ENCODE assay signal across 8 cellular contexts in the genomic region with DNA sequence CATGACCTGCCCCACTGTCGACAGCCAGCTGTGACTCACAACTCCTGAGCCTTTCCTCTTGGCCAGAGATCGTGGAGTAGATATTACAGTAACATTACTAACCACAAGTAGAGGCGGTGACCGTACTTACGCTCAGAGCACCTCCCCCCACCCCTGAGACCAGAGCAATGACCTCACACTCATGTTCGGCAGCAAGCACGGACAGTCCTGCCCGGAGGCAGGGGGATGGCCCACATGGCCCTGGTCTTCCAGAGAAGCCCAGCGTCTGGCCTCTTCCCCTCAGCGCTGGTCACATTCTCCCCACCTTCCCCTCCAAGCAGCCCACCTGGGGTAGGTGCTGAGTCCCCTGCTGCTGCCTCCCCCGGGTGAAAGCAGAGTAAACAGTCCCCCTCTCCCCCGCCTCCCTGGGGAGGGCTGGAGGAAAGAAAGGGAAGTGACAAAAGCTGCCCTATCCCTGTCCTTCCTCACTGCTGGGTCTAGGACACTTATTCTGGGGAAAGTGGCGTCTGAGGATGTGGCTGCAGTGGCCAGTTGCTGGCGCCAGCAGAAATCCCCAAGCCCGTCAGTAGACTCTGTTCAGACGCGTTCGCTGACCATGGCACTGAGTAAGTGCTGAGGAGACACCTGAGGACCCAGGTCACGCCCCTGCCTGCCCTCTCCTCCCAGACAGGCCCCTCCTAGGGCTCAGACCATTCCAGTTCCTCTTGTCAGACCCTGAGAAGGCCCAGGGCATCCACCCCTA.
DNase-seq lines count a peak whose midpoint lies in the region; ATAC-seq and FAIRE-seq lines count a peak whose summit lies in the region.

No MANE protein-coding gene starts in this region.

- peak overlapping the region; percentile 74 to 80 for H3K27ac ChIP-seq in mucosa of rectum (ENCODE audit: low read depth in 2 of 2, low read length in 2 of 2)

- H3K4me1 ChIP-seq in mucosa of rectum (ENCODE audit: control insufficient read depth in 2 of 2, insufficient read depth in 2 of 2, low read length in 2 of 2), result peaks cover 2 to 6% of the 10 kb centered on the region in 2 donors

- ATAC-seq in GM19351 (IDR thresholded peaks at IDR 0.05; ENCODE audit: unreplicated experiment), result peak; percentile 81
- no peak for ATAC-seq in GM21576 (IDR thresholded peaks at IDR 0.05; ENCODE audit: unreplicated experiment)

- no peaks in the 10 kb centered on the region for H3K27me3 ChIP-seq in mucosa of rectum (ENCODE audit: control insufficient read depth in 2 of 2, insufficient read depth in 2 of 2, low read length in 2 of 2)

- FAIRE-seq in HTR-8/SVneo (lab: Jason Lieb, UNC), result peak; percentile 96

- no peaks in the 10 kb centered on the region for H3K36me3 ChIP-seq in mucosa of rectum (ENCODE audit: control insufficient read depth in 2 of 2, insufficient read depth in 2 of 2, low read length in 2 of 2)

- H3K4me3 ChIP-seq in mucosa of rectum (ENCODE audit: low read length in 2 of 2), result peak overlapping the region in 1 of 2 donors; percentile 20

- peak; percentile 97 for DNase-seq in ACHN
- DNase-seq in HTR-8/SVneo (ENCODE audit: insufficient read length, low spot score), result peak; percentile 95
- peak; percentile 98 for DNase-seq in dermis blood vessel endothelial cell
- no peak for DNase-seq in NOMO-1 treated with DMSO at 0.1 percent for 48 hours (lab: John Stamatoyannopoulos, UW; ENCODE audit: unreplicated experiment)
- no peak for DNase-seq in activated CD8-positive, alpha-beta memory T cell treated with anti-CD3 and anti-CD28 coated beads for 24 hours

- peak overlapping the region in 1 of 2 donors; percentile 30 for H3K9ac ChIP-seq in mucosa of rectum (ENCODE audit: low read depth in 1 of 2, low read length in 2 of 2)

- in situ Hi-C loops in ACHN (cut with HindIII; ENCODE audit: low pct_ligation_motif_present, low pct_unique_long_range_greater_than_20kb, low sequenced_read_pairs), result no loop called here

- peaks cover 0 to 5% of the 10 kb centered on the region in 2 donors for H3K9me3 ChIP-seq in mucosa of rectum (ENCODE audit: control insufficient read depth in 2 of 2, low read length in 2 of 2)

Comparison
In these comparisons a context has a peak if more than half of its experiments do, and no peak if none do; other contexts are left out.
1. DNase-seq: peak in ACHN (single experiment), HTR-8/SVneo (single experiment) and dermis blood vessel endothelial cell (single experiment); none in NOMO-1 treated with DMSO at 0.1 percent for 48 hours (single experiment) and activated CD8-positive, alpha-beta memory T cell treated with anti-CD3 and anti-CD28 coated beads for 24 hours (single experiment).